In genomic region chr15:23866832-23867231, GRCh38 we compare ENCODE assay signal across 10 cellular contexts.
DNase-seq lines count a peak whose midpoint lies in the region; ATAC-seq and TF ChIP-seq lines count a peak whose summit lies in the region.
"Had no signal": no experiment of that assay in that cellular context is flagged by ENCODE, and none has a peak within 500 bp of the region (broad histone marks: within the 10 kb centered on the region; RNA-seq: fewer than 3 reads in every experiment).

No MANE protein-coding gene starts in this region.

- H3K14ac ChIP-seq in neuronal stem cell (ENCODE audit: low read length), result no peak overlapping the region

- peaks cover 2% of the 10 kb centered on the region for H3K4me1 Mint-ChIP-seq in glutamatergic neuron (ENCODE audit: low read depth, unreplicated experiment)

- no peaks in the 10 kb centered on the region for H3K9me3 Mint-ChIP-seq in glutamatergic neuron (ENCODE audit: unreplicated experiment)

- H3K4me1 ChIP-seq in neuronal stem cell (ENCODE audit: control insufficient read depth in 2 of 2, insufficient read depth in 1 of 2, low read depth in 1 of 2, low read length in 2 of 2), result no peaks in the 10 kb centered on the region
- H3K4me1 ChIP-seq: SJCRH30, tibial nerve had no signal

- H3K4me3 ChIP-seq in astrocyte of the spinal cord (ENCODE audit: low read depth, low read length) (no peak overlapping the region), neuronal stem cell (ENCODE audit: low read length in 2 of 2) (no peak overlapping the region)
- H3K4me3 ChIP-seq: SJCRH30, tibial nerve had no signal

- no peak overlapping the region for H4K91ac ChIP-seq in neuronal stem cell (ENCODE audit: low read depth, low read length, poor library complexity)

- H3K27me3 Mint-ChIP-seq in glutamatergic neuron (ENCODE audit: unreplicated experiment), result no peaks in the 10 kb centered on the region

- H3K4me2 ChIP-seq in neuronal stem cell (ENCODE audit: insufficient read depth, low read length, poor library complexity, severe bottlenecking), result no peak overlapping the region

- H3K23ac ChIP-seq in neuronal stem cell (ENCODE audit: low read depth, low read length, poor library complexity), result no peak overlapping the region

- H3K27me3 ChIP-seq in neuronal stem cell (ENCODE audit: control insufficient read depth in 3 of 3, insufficient read depth in 3 of 3, low read depth in 1 of 3, low read length in 3 of 3), result no peaks in the 10 kb centered on the region
- H3K27me3 ChIP-seq: SJCRH30, tibial nerve had no signal

- no peak overlapping the region for H3K27ac Mint-ChIP-seq in glutamatergic neuron (ENCODE audit: unreplicated experiment)

- no peak overlapping the region for H2AK5ac ChIP-seq in neuronal stem cell (ENCODE audit: low read depth, low read length)

- no peaks in the 10 kb centered on the region for H3K36me3 ChIP-seq in neuronal stem cell (replicated peaks in 1 of 2; ENCODE audit: control insufficient read depth in 2 of 2, insufficient read depth in 2 of 2, low read length in 2 of 2)
- H3K36me3 ChIP-seq: SJCRH30, tibial nerve had no signal

- H3K4me3 Mint-ChIP-seq in glutamatergic neuron (ENCODE audit: unreplicated experiment), result no peak overlapping the region

- peak; percentile 19 for DNase-seq in DMS53 (lab: John Stamatoyannopoulos, UW)
- DNase-seq in DMS53 treated with DMSO at 0.1 percent for 48 hours (lab: John Stamatoyannopoulos, UW; ENCODE audit: unreplicated experiment), result no peak
- DNase-seq in NCI-H1105 (lab: John Stamatoyannopoulos, UW), result peak; percentile 2
- no peak for DNase-seq in astrocyte of the spinal cord (ENCODE audit: low read depth, low spot score)
- DNase-seq in neuronal stem cell (ENCODE audit: low spot score), result peak; percentile 30
- DNase-seq in glutamatergic neuron, result no peak
- no peak for DNase-seq in GM03348 (ENCODE audit: low spot score)

- H3K9me3 ChIP-seq in neuronal stem cell (replicated peaks in 1 of 2; ENCODE audit: control insufficient read depth in 2 of 2, insufficient read depth in 1 of 2, low read depth in 1 of 2, low read length in 2 of 2), result peaks cover 0 to 2% of the 10 kb centered on the region in 2 donors
- H3K9me3 ChIP-seq: SJCRH30, tibial nerve had no signal

- in situ Hi-C loops in astrocyte of the spinal cord (cut with HindIII; ENCODE audit: low sequenced_read_pairs), result no loop called here

- no peak overlapping the region for H3K18ac ChIP-seq in neuronal stem cell (ENCODE audit: low read length)

- H2BK5ac ChIP-seq in neuronal stem cell (ENCODE audit: low read length), result no peak overlapping the region

- no peak overlapping the region for H4K8ac ChIP-seq in neuronal stem cell (ENCODE audit: low read depth, low read length)

- H2BK12ac ChIP-seq in neuronal stem cell (ENCODE audit: low read length), result no peak overlapping the region

- no peak overlapping the region for H3K9ac ChIP-seq in neuronal stem cell (ENCODE audit: low read depth, low read length, poor library complexity)

- no peak overlapping the region for H3K4ac ChIP-seq in neuronal stem cell (ENCODE audit: low read length)

- WGBS in neuronal stem cell (ENCODE audit: extremely low coverage in 2 of 2, insufficient read length in 2 of 2, insufficient replicate concordance in 1 of 2), 2 donors, result no CpG with 5 or more reads among the region's 6 CpGs

- H3K27ac ChIP-seq in neuronal stem cell (replicated peaks; ENCODE audit: low read length), result no peak overlapping the region
- H3K27ac ChIP-seq: SJCRH30, tibial nerve had no signal

- TF ChIP-seq CTCF in astrocyte of the spinal cord (IDR thresholded peaks at IDR 0.05; ENCODE audit: low read depth, low read length), result peak; percentile 14
- no peak for TF ChIP-seq CTCF in glutamatergic neuron (IDR thresholded peaks at IDR 0.05; ENCODE audit: partially characterized antibody, unreplicated experiment)

- H3K79me1 ChIP-seq in neuronal stem cell (ENCODE audit: low read depth, low read length), result peaks cover 1% of the 10 kb centered on the region

- H2BK15ac ChIP-seq in neuronal stem cell (ENCODE audit: low read length), result no peak overlapping the region

- no peak overlapping the region for H2AFZ ChIP-seq in neuronal stem cell (ENCODE audit: low read length)

- H3K36me3 Mint-ChIP-seq in glutamatergic neuron (ENCODE audit: unreplicated experiment), result no peaks in the 10 kb centered on the region

- no peak overlapping the region for H2BK120ac ChIP-seq in neuronal stem cell (ENCODE audit: low read depth, low read length)

- no peak for ATAC-seq in GM21381 (IDR thresholded peaks at IDR 0.05; ENCODE audit: unreplicated experiment)

Comparison
In these comparisons a context has a peak if more than half of its experiments do, and no peak if none do; other contexts are left out.
1. DNase-seq: peak in DMS53 (single experiment), NCI-H1105 (single experiment) and neuronal stem cell (single experiment); none in DMS53 treated with DMSO at 0.1 percent for 48 hours (single experiment), astrocyte of the spinal cord (single experiment), glutamatergic neuron (single experiment) and GM03348 (single experiment).